Comparison of ENCODE assay signal across 8 cellular contexts in the genomic region with DNA sequence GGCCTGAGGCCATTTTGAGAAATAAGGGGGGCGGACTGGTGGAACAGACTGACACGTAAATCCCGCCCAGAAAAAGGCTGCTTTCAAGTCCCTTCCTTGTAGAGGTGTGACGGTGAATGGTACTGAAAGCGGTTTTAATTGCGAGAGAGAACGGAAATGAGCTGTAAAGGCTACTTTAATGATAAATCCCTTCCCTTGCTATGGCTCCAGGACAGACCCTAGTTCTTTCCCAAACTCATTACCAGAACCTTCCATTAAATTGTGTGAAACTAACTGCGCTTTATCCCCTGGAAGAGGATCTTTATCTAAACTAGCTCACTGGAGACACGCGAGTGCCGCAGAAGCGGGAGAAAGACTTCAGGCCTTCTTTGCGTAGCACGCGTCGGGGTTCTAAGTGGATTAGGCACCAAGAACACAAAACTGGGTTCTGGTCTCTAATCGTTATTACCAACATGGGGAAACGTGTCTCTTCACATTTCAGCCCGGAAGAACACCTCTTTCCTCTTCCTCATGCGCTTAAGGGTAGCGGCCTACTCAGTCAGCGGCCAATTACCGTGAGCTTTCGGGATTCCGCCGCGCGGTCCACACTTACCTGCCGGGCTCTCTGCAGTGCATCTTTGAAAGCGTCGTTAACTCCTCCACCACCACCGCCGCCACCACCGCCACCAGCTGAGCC. TPM values are rescaled to one million over a fixed set of nuclear protein-coding genes. Genes with fewer than 3 reads are reported as not detected.
DNase-seq lines count a peak whose midpoint lies in the region; ATAC-seq and TF ChIP-seq lines count a peak whose summit lies in the region.

No MANE protein-coding gene starts in this region.

- H3K36me3 Mint-ChIP-seq in WTC11: peaks cover 14% of the 10 kb centered on the region

- peaks cover 2% of the 10 kb centered on the region; the same call in 1 of the 2 replicates for H3K9me3 ChIP-seq in AG04450 (ENCODE audit: control insufficient read depth, insufficient read depth, low read length)

- no peak for TF ChIP-seq CTCF in AG04450 (IDR thresholded peaks at IDR 0.05; ENCODE audit: low read depth, low read length)
- no peak for TF ChIP-seq CTCF in WTC11 (IDR thresholded peaks at IDR 0.05)

- H3K4me3 Mint-ChIP-seq in WTC11: no peak overlapping the region

- POLR2A ChIA-PET in AG04450 (lab: Yijun Ruan, JAX) (interaction anchor here (0.6 to 5.9 kb wide), 4 partner anchors 26 to 136 kb away, joined by 3 to 105 read pairs (median 6); partner anchors contain the start of gene DNAJB4), WTC11 (lab: Charles Lee) (interaction anchor here (0.6 to 2.1 kb wide), 10 partner anchors 9 to 121 kb away, joined by 3 to 15 read pairs (median 4); partner anchors contain the start of genes DNAJB4 and NEXN)

- peaks cover 53% of the 10 kb centered on the region for H3K4me1 Mint-ChIP-seq in WTC11

- H3K27ac Mint-ChIP-seq in WTC11: no peak overlapping the region

- ATAC-seq in HG03139 (IDR thresholded peaks at IDR 0.05; ENCODE audit: unreplicated experiment) (peak; percentile 64), WTC11 (peak; percentile 28)

- peak; percentile 86 for DNase-seq in AG04450 (ENCODE audit: low read depth, low spot score)
- DNase-seq in NCI-H2196 treated with DMSO at 0.1 percent for 48 hours (lab: John Stamatoyannopoulos, UW; ENCODE audit: unreplicated experiment): peak; percentile 77
- peak; percentile 40 for DNase-seq in WTC11 (ENCODE audit: low spot score)
- DNase-seq in central memory CD4-positive, alpha-beta T cell: peak; percentile 89
- DNase-seq in left kidney (ENCODE audit: low read depth, low spot score): peak; percentile 97
- DNase-seq in stimulated activated CD4-positive, alpha-beta T cell treated with anti-CD3 and anti-CD28 coated beads, Interleukin-2, amount 100 ng/mL, for 24 hours: peak; percentile 68 to 78

- peak overlapping the region; percentile 97 for H3K27ac ChIP-seq in AG04450 (ENCODE audit: low read depth, low read length)

- no peaks in the 10 kb centered on the region for H3K27me3 ChIP-seq in AG04450 (ENCODE audit: control insufficient read depth, insufficient read depth, low read length)

- CTCF ChIA-PET in AG04450 (lab: Charles Lee): interaction anchor here (0.6 to 2.5 kb wide), 9 partner anchors 9 to 136 kb away, joined by 3 to 22 read pairs (median 4); no protein-coding TSS in a partner anchor
- CTCF ChIA-PET in WTC11 (lab: Charles Lee): interaction anchor here (0.9 to 1.2 kb wide), 2 partner anchors 26 to 136 kb away, joined by 3 to 10 read pairs; partner anchors contain the start of gene DNAJB4

- H3K9me3 Mint-ChIP-seq in WTC11: no peaks in the 10 kb centered on the region

- peak overlapping the region; percentile 77 for H3K4me3 ChIP-seq in AG04450 (ENCODE audit: low read depth, low read length)

- peak; percentile 39 for TF ChIP-seq POLR2A in GM18951 (IDR thresholded peaks at IDR 0.05; ENCODE audit: extremely low read depth, insufficient read depth, insufficient read length)

- in situ Hi-C loops in GM18951 (cut with MboI; ENCODE audit: low sequenced_read_pairs, unreplicated experiment): no loop called here

- no peaks in the 10 kb centered on the region for H3K27me3 Mint-ChIP-seq in WTC11 (ENCODE audit: low read depth)

TF ChIP-seq in WTC11, 78 proteins besides CTCF, POLR2A, EP300 and RAD21:
- TF ChIP-seq FOXK1 (CRISPR knock-in tag; IDR thresholded peaks at IDR 0.05) (no peak), CREM (CRISPR knock-in tag; IDR thresholded peaks at IDR 0.05) (0 out of 2 replicates have a peak, but pooled peaks have one; percentile 32), SP1 (CRISPR knock-in tag; conservative IDR thresholded peaks at IDR 0.05) (0 out of 2 replicates have a peak, but pooled peaks have one; percentile 34), SMAD3 (CRISPR knock-in tag; IDR thresholded peaks at IDR 0.05; ENCODE audit: borderline replicate concordance) (peak; percentile 55; the same call in 1 of the 2 replicates), ZNF671 (CRISPR knock-in tag; IDR thresholded peaks at IDR 0.05) (0 out of 2 replicates have a peak, but pooled peaks have one; percentile 15), NFATC4 (CRISPR knock-in tag; IDR thresholded peaks at IDR 0.05) (peak; percentile 71), JUN (CRISPR knock-in tag; IDR thresholded peaks at IDR 0.05) (0 out of 2 replicates have a peak, but pooled peaks have one; percentile 41), CREB1 (CRISPR knock-in tag; IDR thresholded peaks at IDR 0.05) (no peak), ZNF425 (CRISPR knock-in tag; conservative IDR thresholded peaks at IDR 0.05) (peak; percentile 64; the same call in 1 of the 2 replicates)
- TF ChIP-seq, protein P1, sequence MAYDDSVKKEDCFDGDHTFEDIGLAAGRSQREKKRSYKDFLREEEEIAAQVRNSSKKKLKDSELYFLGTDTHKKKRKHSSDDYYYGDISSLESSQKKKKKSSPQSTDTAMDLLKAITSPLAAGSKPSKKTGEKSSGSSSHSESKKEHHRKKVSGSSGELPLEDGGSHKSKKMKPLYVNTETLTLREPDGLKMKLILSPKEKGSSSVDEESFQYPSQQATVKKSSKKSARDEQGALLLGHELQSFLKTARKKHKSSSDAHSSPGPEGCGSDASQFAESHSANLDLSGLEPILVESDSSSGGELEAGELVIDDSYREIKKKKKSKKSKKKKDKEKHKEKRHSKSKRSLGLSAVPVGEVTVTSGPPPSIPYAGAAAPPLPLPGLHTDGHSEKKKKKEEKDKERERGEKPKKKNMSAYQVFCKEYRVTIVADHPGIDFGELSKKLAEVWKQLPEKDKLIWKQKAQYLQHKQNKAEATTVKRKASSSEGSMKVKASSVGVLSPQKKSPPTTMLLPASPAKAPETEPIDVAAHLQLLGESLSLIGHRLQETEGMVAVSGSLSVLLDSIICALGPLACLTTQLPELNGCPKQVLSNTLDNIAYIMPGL (CRISPR knock-in tag; IDR thresholded peaks at IDR 0.05): no peak
- TF ChIP-seq, protein P2, sequence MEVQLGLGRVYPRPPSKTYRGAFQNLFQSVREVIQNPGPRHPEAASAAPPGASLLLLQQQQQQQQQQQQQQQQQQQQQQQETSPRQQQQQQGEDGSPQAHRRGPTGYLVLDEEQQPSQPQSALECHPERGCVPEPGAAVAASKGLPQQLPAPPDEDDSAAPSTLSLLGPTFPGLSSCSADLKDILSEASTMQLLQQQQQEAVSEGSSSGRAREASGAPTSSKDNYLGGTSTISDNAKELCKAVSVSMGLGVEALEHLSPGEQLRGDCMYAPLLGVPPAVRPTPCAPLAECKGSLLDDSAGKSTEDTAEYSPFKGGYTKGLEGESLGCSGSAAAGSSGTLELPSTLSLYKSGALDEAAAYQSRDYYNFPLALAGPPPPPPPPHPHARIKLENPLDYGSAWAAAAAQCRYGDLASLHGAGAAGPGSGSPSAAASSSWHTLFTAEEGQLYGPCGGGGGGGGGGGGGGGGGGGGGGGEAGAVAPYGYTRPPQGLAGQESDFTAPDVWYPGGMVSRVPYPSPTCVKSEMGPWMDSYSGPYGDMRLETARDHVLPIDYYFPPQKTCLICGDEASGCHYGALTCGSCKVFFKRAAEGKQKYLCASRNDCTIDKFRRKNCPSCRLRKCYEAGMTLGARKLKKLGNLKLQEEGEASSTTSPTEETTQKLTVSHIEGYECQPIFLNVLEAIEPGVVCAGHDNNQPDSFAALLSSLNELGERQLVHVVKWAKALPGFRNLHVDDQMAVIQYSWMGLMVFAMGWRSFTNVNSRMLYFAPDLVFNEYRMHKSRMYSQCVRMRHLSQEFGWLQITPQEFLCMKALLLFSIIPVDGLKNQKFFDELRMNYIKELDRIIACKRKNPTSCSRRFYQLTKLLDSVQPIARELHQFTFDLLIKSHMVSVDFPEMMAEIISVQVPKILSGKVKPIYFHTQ (CRISPR knock-in tag; IDR thresholded peaks at IDR 0.05): 0 out of 2 replicates have a peak, but pooled peaks have one; percentile 52
- TF ChIP-seq, protein P3, sequence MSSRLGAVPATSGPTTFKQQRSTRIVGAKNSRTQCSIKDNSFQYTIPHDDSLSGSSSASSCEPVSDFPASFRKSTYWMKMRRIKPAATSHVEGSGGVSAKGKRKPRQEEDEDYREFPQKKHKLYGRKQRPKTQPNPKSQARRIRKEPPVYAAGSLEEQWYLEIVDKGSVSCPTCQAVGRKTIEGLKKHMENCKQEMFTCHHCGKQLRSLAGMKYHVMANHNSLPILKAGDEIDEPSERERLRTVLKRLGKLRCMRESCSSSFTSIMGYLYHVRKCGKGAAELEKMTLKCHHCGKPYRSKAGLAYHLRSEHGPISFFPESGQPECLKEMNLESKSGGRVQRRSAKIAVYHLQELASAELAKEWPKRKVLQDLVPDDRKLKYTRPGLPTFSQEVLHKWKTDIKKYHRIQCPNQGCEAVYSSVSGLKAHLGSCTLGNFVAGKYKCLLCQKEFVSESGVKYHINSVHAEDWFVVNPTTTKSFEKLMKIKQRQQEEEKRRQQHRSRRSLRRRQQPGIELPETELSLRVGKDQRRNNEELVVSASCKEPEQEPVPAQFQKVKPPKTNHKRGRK (CRISPR knock-in tag; IDR thresholded peaks at IDR 0.05; ENCODE audit: borderline replicate concordance): no peak
- TF ChIP-seq, protein P4, sequence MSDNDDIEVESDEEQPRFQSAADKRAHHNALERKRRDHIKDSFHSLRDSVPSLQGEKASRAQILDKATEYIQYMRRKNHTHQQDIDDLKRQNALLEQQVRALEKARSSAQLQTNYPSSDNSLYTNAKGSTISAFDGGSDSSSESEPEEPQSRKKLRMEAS (CRISPR knock-in tag; IDR thresholded peaks at IDR 0.05): no peak
TF ChIP-seq in WTC11: peak in this region for 8.

RNA-seq across cellular contexts. Expression of gene FUBP1, which starts 0.4 kb away (rescaled TPM):
- polyA plus RNA-seq in AG04450 (2011; rRNA removed): 123 and 142 TPM in 2 replicates
- 150 and 164 TPM in 2 replicates for polyA minus RNA-seq in AG04450 (2011; rRNA and poly(A)+ RNA removed)
- total RNA-seq in WTC11 (2021): 175 to 208 TPM (median 176 TPM) in 3 replicates

RNA-seq across cellular contexts. Expression of gene DNAJB4, which starts 26.3 kb away (rescaled TPM):
- polyA plus RNA-seq in AG04450 (2011; rRNA removed): 35.1 and 51.6 TPM in 2 replicates
- 33.2 and 53.6 TPM in 2 replicates for polyA minus RNA-seq in AG04450 (2011; rRNA and poly(A)+ RNA removed)
- 23.4 to 26.5 TPM (median 26.0 TPM) in 3 replicates for total RNA-seq in WTC11 (2021)

Comparison
In these comparisons a context has a peak if more than half of its experiments do, and no peak if none do; other contexts are left out.
1. Peak in every context shown above with its lines: DNase-seq, ATAC-seq, H3K4me3 ChIP-seq and H3K27ac ChIP-seq.
2. DNase-seq: peak in every context shown above with its lines; median percentile 97 in left kidney; 89 in central memory CD4-positive, alpha-beta T cell; 86 in AG04450; 77 in NCI-H2196 treated with DMSO at 0.1 percent for 48 hours; 73 in stimulated activated CD4-positive, alpha-beta T cell treated with anti-CD3 and anti-CD28 coated beads, Interleukin-2, amount 100 ng/mL, for 24 hours; 40 in WTC11.